In genomic region chr13:72808917-72809500, GRCh38 we compare ENCODE assay signal across 7 cellular contexts. TPM values are rescaled to one million over a fixed set of nuclear protein-coding genes. Genes with fewer than 3 reads are reported as not detected.
A peak's percentile ranks its signal among the peaks of the same experiment; 100 is the strongest.
DNase-seq lines count a peak whose midpoint lies in the region; ATAC-seq, FAIRE-seq and TF ChIP-seq lines count a peak whose summit lies in the region.

No MANE protein-coding gene starts in this region.

- no peak overlapping the region for H3K4me3 ChIP-seq in endodermal cell (ENCODE audit: low read length)
- H3K4me3 ChIP-seq in pancreas: no peak overlapping the region

- H3K4me3 Mint-ChIP-seq in endodermal cell: no peak overlapping the region

- H3K27me3 Mint-ChIP-seq in endodermal cell (ENCODE audit: insufficient read depth): no peaks in the 10 kb centered on the region

- ATAC-seq in pancreas: peak in 3 of 4 donors; percentile 31 to 57 (median 45)
- ATAC-seq in GM18517 (IDR thresholded peaks at IDR 0.05; ENCODE audit: unreplicated experiment): no peak

- TF ChIP-seq CTCF in GM10248 (IDR thresholded peaks at IDR 0.05; ENCODE audit: control extremely low read depth, extremely low read depth, low read depth, missing control alignments) (peak; percentile 36), endodermal cell (conservative IDR thresholded peaks at IDR 0.05) (peak; percentile 84), pancreas (IDR thresholded peaks at IDR 0.05) (peak; percentile 29 to 69 (median 42))

- peaks cover 5% of the 10 kb centered on the region for H3K4me1 Mint-ChIP-seq in endodermal cell

- peaks cover 7% of the 10 kb centered on the region for H3K9me3 Mint-ChIP-seq in endodermal cell

- peaks cover 16% of the 10 kb centered on the region for H3K36me3 ChIP-seq in endodermal cell (ENCODE audit: control insufficient read depth, insufficient read depth, low read length)
- peaks cover 0 to 5% (median 0%) of the 10 kb centered on the region in 3 donors for H3K36me3 ChIP-seq in pancreas

- H3K9ac ChIP-seq in endodermal cell (ENCODE audit: extremely low read depth, low read length, poor library complexity, severe bottlenecking): no peak overlapping the region

- DNase-seq in GM10248 (ENCODE audit: extremely low spot score): peak; percentile 13
- DNase-seq in NCI-H1048 (lab: John Stamatoyannopoulos, UW): peak; percentile 3
- no peak for DNase-seq in endodermal cell
- DNase-seq in pancreas: no peak
- DNase-seq in GOT3 (lab: John Stamatoyannopoulos, UW): no peak
- DNase-seq in 8988T: no peak

- POLR2A ChIA-PET in GM10248 (lab: Yijun Ruan, JAX): no interaction called here

- CTCF ChIA-PET in GM10248 (lab: Yijun Ruan, JAX): interaction anchor here (0.6 to 1.6 kb wide), 4 partner anchors 11 to 901 kb away, joined by 3 to 8 read pairs (median 4); no protein-coding TSS in a partner anchor

- H3K4me1 ChIP-seq in endodermal cell (ENCODE audit: control insufficient read depth, insufficient read depth, low read length) (no peaks in the 10 kb centered on the region), pancreas (peaks cover 0 to 4% (median 0%) of the 10 kb centered on the region in 3 donors)

- H3K27ac ChIP-seq in endodermal cell (ENCODE audit: low read depth, low read length): no peak overlapping the region
- no peak overlapping the region for H3K27ac ChIP-seq in pancreas

- no peaks in the 10 kb centered on the region for H3K27me3 ChIP-seq in endodermal cell (ENCODE audit: control insufficient read depth, insufficient read depth, low read length, poor library complexity, severe bottlenecking)
- no peaks in the 10 kb centered on the region for H3K27me3 ChIP-seq in pancreas

- FAIRE-seq in pancreas (lab: Jason Lieb, UNC): peak; percentile 95

- peaks cover 6% of the 10 kb centered on the region for H3K9me3 ChIP-seq in endodermal cell (ENCODE audit: control insufficient read depth, low read length)
- H3K9me3 ChIP-seq in pancreas: no peaks in the 10 kb centered on the region

- H3K36me3 Mint-ChIP-seq in endodermal cell (ENCODE audit: low read depth): peaks cover 30% of the 10 kb centered on the region

- WGBS in endodermal cell (ENCODE audit: insufficient coverage in 1 of 2, insufficient read length in 1 of 2), 2 experiments: 20 to 45% methylated on average over 1 of the region's 1 CpG
- 8 to 9% methylated on average over 1 of the region's 1 CpG for WGBS in pancreas, 2 donors

- intact Hi-C loops in pancreas (cut with DNase I): no loop called here

- no peak overlapping the region for H3K27ac Mint-ChIP-seq in endodermal cell

RNA-seq across cellular contexts. Expression of gene PIBF1, which starts 27.1 kb away (rescaled TPM):
- total RNA-seq in endodermal cell (10 to 100 TPM; 25.6 to 35.2 TPM), pancreas (10 to 100 TPM in 1 of 6 donors, 1 to 10 TPM in 5; 6.1 to 11.4 (median 8.9) TPM)
- 15.4 TPM for polyA plus RNA-seq in endodermal cell (2013, experiment 1 of 2)
- polyA plus RNA-seq in endodermal cell (2013, experiment 2 of 2): 18.0 TPM
- polyA plus RNA-seq in pancreas: 10 to 100 TPM in 1 of 2 donors, 1 to 10 TPM in 1; 8.3 to 13.5 TPM

RNA-seq across cellular contexts. Expression of gene DIS3, which starts 27.3 kb away (rescaled TPM):
- total RNA-seq in endodermal cell (10 to 100 TPM; 32.9 to 36.9 TPM), pancreas (10 to 100 TPM in 4 of 6 donors, 1 to 10 TPM in 2; 6.4 to 14.2 (median 11.3) TPM)
- polyA plus RNA-seq in endodermal cell (2013, experiment 1 of 2): 32.6 TPM
- polyA plus RNA-seq in endodermal cell (2013, experiment 2 of 2): 32.5 TPM
- 1 to 10 TPM; 3.2 to 5.7 TPM for polyA plus RNA-seq in pancreas

Comparison
In these comparisons a context has a peak if more than half of its experiments do, and no peak if none do; other contexts are left out.
1. DNase-seq: peak in GM10248 (single experiment) and NCI-H1048 (single experiment); none in endodermal cell (single experiment), pancreas (0 of 6), GOT3 (single experiment) and 8988T (single experiment).
2. Peak in every context shown above with its lines, with median percentiles within 50 percentile points of each other: CTCF ChIP-seq.